In the genomic region with DNA sequence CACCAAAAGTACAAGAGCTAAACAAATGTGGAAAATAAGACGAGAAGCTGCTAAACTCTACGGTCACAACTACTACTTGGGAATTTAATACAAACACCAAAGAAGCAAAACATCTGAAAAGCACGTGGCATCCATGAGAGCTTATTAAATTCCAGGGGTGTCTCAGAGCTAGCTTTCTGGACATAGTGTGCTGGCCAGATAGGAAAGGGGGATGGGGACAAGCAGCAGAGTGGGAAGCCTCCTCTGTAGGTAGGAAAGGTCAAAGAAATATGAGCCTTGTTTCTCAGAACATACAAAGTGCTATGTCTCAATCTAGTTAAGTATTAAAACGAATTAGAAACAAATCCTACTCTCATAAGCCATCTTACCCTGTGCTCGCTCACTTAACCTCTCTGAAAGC, we compare ENCODE assay signal across 15 cellular contexts. TPM values are rescaled to one million over a fixed set of nuclear protein-coding genes. Genes with fewer than 3 reads are reported as not detected.
DNase-seq lines count a peak whose midpoint lies in the region; ATAC-seq and TF ChIP-seq lines count a peak whose summit lies in the region.
"Had no signal": no experiment of that assay in that cellular context is flagged by ENCODE, and none has a peak within 500 bp of the region (broad histone marks: within the 10 kb centered on the region; RNA-seq: fewer than 3 reads in every experiment).

No MANE protein-coding gene starts in this region.

- H2AFZ ChIP-seq in mammary epithelial cell (ENCODE audit: low read depth, low read length) = no peak overlapping the region

- 72% methylated on average over 3 of the region's 5 CpGs for WGBS in mammary epithelial cell (ENCODE audit: low coverage, missing lambda C conversion rate)

- dilution Hi-C loops in mammary epithelial cell (cut with HindIII; ENCODE audit: low sequenced_read_pairs) = loop anchor here (5.0 to 25.0 kb wide), 2 partner anchors 53 to 387 kb away; partner anchors contain the start of gene GOLPH3

- no peak overlapping the region for H3K9ac ChIP-seq in mammary epithelial cell (ENCODE audit: insufficient read depth, low read length)

- H3K9me3 Mint-ChIP-seq in MCF 10A (ENCODE audit: unreplicated experiment) = no peaks in the 10 kb centered on the region
- H3K9me3 Mint-ChIP-seq in CD4-positive, alpha-beta T cell = no peaks in the 10 kb centered on the region
- peaks cover 2% of the 10 kb centered on the region for H3K9me3 Mint-ChIP-seq in glutamatergic neuron (ENCODE audit: unreplicated experiment)
- H3K9me3 Mint-ChIP-seq: stimulated activated naive B cell treated with anti-CD40 and anti-IgM and Interleukin-4, amounts not matched to agents 10 μg/mL and 1 μg/mL and 100 μg/mL, for 72 hours had no signal

- H4K20me1 ChIP-seq in mammary epithelial cell (ENCODE audit: insufficient read depth, low read length) = no peaks in the 10 kb centered on the region

- H3K79me2 ChIP-seq in mammary epithelial cell (ENCODE audit: insufficient read depth, low read length) = no peaks in the 10 kb centered on the region

- H3K36me3 Mint-ChIP-seq in MCF 10A (ENCODE audit: insufficient read depth, unreplicated experiment) (peaks cover 17% of the 10 kb centered on the region), glutamatergic neuron (ENCODE audit: unreplicated experiment) (no peaks in the 10 kb centered on the region)
- H3K36me3 Mint-ChIP-seq in CD4-positive, alpha-beta T cell (ENCODE audit: low read depth) = peaks cover 20% of the 10 kb centered on the region

- H3K27ac Mint-ChIP-seq in MCF 10A (ENCODE audit: low read depth, unreplicated experiment) (no peak overlapping the region), glutamatergic neuron (ENCODE audit: unreplicated experiment) (no peak overlapping the region)
- H3K27ac Mint-ChIP-seq in CD4-positive, alpha-beta T cell = no peak overlapping the region
- H3K27ac Mint-ChIP-seq: stimulated activated naive B cell treated with anti-CD40 and anti-IgM and Interleukin-4, amounts not matched to agents 10 μg/mL and 1 μg/mL and 100 μg/mL, for 72 hours had no signal

- no TSS peak for BruUV-seq in MCF 10A (replicated peaks; lab: Mats Ljungman, UMichigan)
- no TSS peak for BruUV-seq in mammary epithelial cell (replicated peaks; lab: Mats Ljungman, UMichigan)

- no peak for TF ChIP-seq CTCF in MCF 10A (IDR thresholded peaks at IDR 0.05; ENCODE audit: unreplicated experiment)
- no peak for TF ChIP-seq CTCF in mammary epithelial cell (conservative IDR thresholded peaks at IDR 0.05 in 1 of 2, IDR thresholded peaks at IDR 0.05 in 1 of 2; ENCODE audit: extremely low read depth in 1 of 2, insufficient read depth in 1 of 2, low read depth in 1 of 2, low read length in 2 of 2)
- TF ChIP-seq CTCF in fibroblast of mammary gland (conservative IDR thresholded peaks at IDR 0.05; ENCODE audit: control insufficient read depth, insufficient read depth, low read depth, low read length) = no peak
- no peak for TF ChIP-seq CTCF in CD4-positive, alpha-beta T cell (IDR thresholded peaks at IDR 0.05)
- no peak for TF ChIP-seq CTCF in glutamatergic neuron (IDR thresholded peaks at IDR 0.05; ENCODE audit: partially characterized antibody, unreplicated experiment)

- no peak overlapping the region for H3K4me3 Mint-ChIP-seq in MCF 10A (ENCODE audit: unreplicated experiment)
- H3K4me3 Mint-ChIP-seq in CD4-positive, alpha-beta T cell = no peak overlapping the region
- no peak overlapping the region for H3K4me3 Mint-ChIP-seq in glutamatergic neuron (ENCODE audit: unreplicated experiment)
- H3K4me3 Mint-ChIP-seq: stimulated activated naive B cell treated with anti-CD40 and anti-IgM and Interleukin-4, amounts not matched to agents 10 μg/mL and 1 μg/mL and 100 μg/mL, for 72 hours had no signal

- no peaks in the 10 kb centered on the region for H3K27me3 Mint-ChIP-seq in MCF 10A (ENCODE audit: insufficient read depth, unreplicated experiment)
- H3K27me3 Mint-ChIP-seq in CD4-positive, alpha-beta T cell = no peaks in the 10 kb centered on the region
- no peaks in the 10 kb centered on the region for H3K27me3 Mint-ChIP-seq in glutamatergic neuron (ENCODE audit: unreplicated experiment)
- H3K27me3 Mint-ChIP-seq: stimulated activated naive B cell treated with anti-CD40 and anti-IgM and Interleukin-4, amounts not matched to agents 10 μg/mL and 1 μg/mL and 100 μg/mL, for 72 hours had no signal

- DNase-seq in MCF 10A (ENCODE audit: unreplicated experiment) (peak; percentile 30), mammary epithelial cell (no peak), fibroblast of mammary gland (ENCODE audit: low read depth) (peak; percentile 89), myocyte (ENCODE audit: low read depth) (peak; percentile 57), glutamatergic neuron (no peak)
- DNase-seq in CD4-positive, alpha-beta T cell = no peak
- DNase-seq in stimulated activated naive CD4-positive, alpha-beta T cell treated with Interleukin-2 at 50 U/mL for 16 hours (lab: John Stamatoyannopoulos, UW) = no peak
- DNase-seq: 8988T; activated CD4-positive, CD25-positive, alpha-beta regulatory T cell; activated naive CD4-positive, alpha-beta T cell treated with anti-CD3 and anti-CD28 coated beads, Interleukin-2, amount 50 U/mL, for 16 hours; NCI-H187; stimulated activated CD4-positive, alpha-beta T cell treated with anti-CD3 and anti-CD28 coated beads, Interleukin-15, amount 100 ng/mL, for 24 hours; stimulated activated naive B cell treated with anti-CD40 and anti-IgM and Interleukin-4, amounts not matched to agents 10 μg/mL and 1 μg/mL and 100 μg/mL, for 72 hours had no signal

- H3K9me3 ChIP-seq in mammary epithelial cell (replicated peaks; ENCODE audit: insufficient read depth, low read length) = no peaks in the 10 kb centered on the region
- H3K9me3 ChIP-seq in CD4-positive, alpha-beta T cell (ENCODE audit: control insufficient read depth, low read length) = no peaks in the 10 kb centered on the region

- H3K27ac ChIP-seq in mammary epithelial cell (ENCODE audit: insufficient read depth, low read depth, low read length) = no peak overlapping the region
- H3K27ac ChIP-seq in CD4-positive, alpha-beta T cell (ENCODE audit: low read depth, low read length) = no peak overlapping the region
- H3K27ac ChIP-seq: HL-60 had no signal

- H3K27me3 ChIP-seq in mammary epithelial cell (ENCODE audit: insufficient read depth, low read length) = no peaks in the 10 kb centered on the region
- no peaks in the 10 kb centered on the region for H3K27me3 ChIP-seq in CD4-positive, alpha-beta T cell (ENCODE audit: control insufficient read depth, insufficient read depth, low read length)

- intact Hi-C loops in MCF 10A (cut with micrococcal nuclease) = no loop called here
- intact Hi-C loops in mammary epithelial cell (cut with micrococcal nuclease) = no loop called here
- intact Hi-C loops in CD4-positive, alpha-beta T cell (cut with DNase I, micrococcal nuclease) = no loop called here

- H3K4me1 ChIP-seq in mammary epithelial cell (ENCODE audit: insufficient read depth, low read length) = peaks cover 7% of the 10 kb centered on the region

- H3K36me3 ChIP-seq in mammary epithelial cell (ENCODE audit: insufficient read depth, low read length) = peaks cover 3% of the 10 kb centered on the region

- POLR2A ChIA-PET in MCF 10A (lab: Yijun Ruan, JAX) = no interaction called here
- POLR2A ChIA-PET in CD4-positive, alpha-beta T cell (lab: Charles Lee) = no interaction called here

- H3K4me3 ChIP-seq in mammary epithelial cell (replicated peaks in 1 of 3; ENCODE audit: insufficient read depth in 1 of 3, low read depth in 2 of 3, low read length in 3 of 3) (no peak overlapping the region), fibroblast of mammary gland (ENCODE audit: control insufficient read depth, low read depth, low read length) (no peak overlapping the region)

- H3K4me2 ChIP-seq in mammary epithelial cell (ENCODE audit: insufficient read depth, low read depth, low read length) = no peak overlapping the region

- no peak for ATAC-seq in GM19328 (IDR thresholded peaks at IDR 0.05; ENCODE audit: unreplicated experiment)
- ATAC-seq in CD4-positive, alpha-beta T cell (ENCODE audit: poor library complexity) = no peak
- ATAC-seq: stimulated activated naive B cell treated with anti-CD40 and anti-IgM and Interleukin-4, amounts not matched to agents 10 μg/mL and 1 μg/mL and 100 μg/mL, for 72 hours had no signal

- CTCF ChIA-PET in MCF 10A (lab: Yijun Ruan, JAX) (interaction anchor here (2.9 kb wide), 1 partner anchor 7 kb away, joined by 18 read pairs; no protein-coding TSS in a partner anchor), mammary epithelial cell (lab: Charles Lee; ENCODE audit: low non-redundant PET) (no interaction called here)
- CTCF ChIA-PET in CD4-positive, alpha-beta T cell (lab: Charles Lee) = no interaction called here

- H3K4me1 Mint-ChIP-seq in MCF 10A (ENCODE audit: insufficient read depth, unreplicated experiment) (no peaks in the 10 kb centered on the region), glutamatergic neuron (ENCODE audit: low read depth, unreplicated experiment) (no peaks in the 10 kb centered on the region)
- H3K4me1 Mint-ChIP-seq in CD4-positive, alpha-beta T cell (ENCODE audit: low read depth) = no peaks in the 10 kb centered on the region

- in situ Hi-C loops in mammary epithelial cell (cut with MboI; ENCODE audit: low sequenced_read_pairs in 2 of 2) = loop anchor here (25.0 kb wide), 1 partner anchor 387 kb away; no protein-coding TSS in a partner anchor

RNA-seq across cellular contexts. Expression of gene GOLPH3, which starts 51.3 kb away (rescaled TPM):
- total RNA-seq in MCF 10A (2022) (69.5 and 89.6 TPM in 2 replicates), mammary epithelial cell (10 to 100 TPM; 61.7 to 67.7 TPM), myocyte (48.0 and 53.8 TPM in 2 replicates), glutamatergic neuron (ENCODE audit: unreplicated experiment) (68.5 TPM)
- polyA plus RNA-seq in mammary epithelial cell = 30.6 TPM
- polyA minus RNA-seq in mammary epithelial cell = 43.7 TPM
- 51.9 TPM for polyA plus RNA-seq in myocyte (2012)
- 10 to 100 TPM; 52.0 to 55.4 TPM for total RNA-seq in CD4-positive, alpha-beta T cell

Comparison
In these comparisons a context has a peak if more than half of its experiments do, and no peak if none do; other contexts are left out.
1. DNase-seq: peak in MCF 10A (single experiment), fibroblast of mammary gland (single experiment) and myocyte (single experiment); none in mammary epithelial cell (single experiment), CD4-positive, alpha-beta T cell (0 of 10), glutamatergic neuron (single experiment) and stimulated activated naive CD4-positive, alpha-beta T cell treated with Interleukin-2 at 50 U/mL for 16 hours (single experiment).